ENCODE assay signal across 1 cellular context in genomic region chr1:25239681-25240541, GRCh38.
TF ChIP-seq lines count a peak whose summit lies in the region.

No MANE protein-coding gene starts in this region.

TF ChIP-seq in HepG2, 621 proteins besides CTCF, POLR2A, EP300 and RAD21 (continued from another document and continues in another):
- TF ChIP-seq SNAPC4 (CRISPR knock-in tag; IDR thresholded peaks at IDR 0.05) (0 out of 2 replicates have a peak, but pooled peaks have one; percentile 26), LCORL (IDR thresholded peaks at IDR 0.05) (no peak), LCORL (CRISPR knock-in tag; IDR thresholded peaks at IDR 0.05) (peak; percentile 81), SP5 (CRISPR knock-in tag; IDR thresholded peaks at IDR 0.05; ENCODE audit: borderline replicate concordance, low read depth) (peak; percentile 29; the same call in 1 of the 2 replicates), FOXJ3 (CRISPR knock-in tag; IDR thresholded peaks at IDR 0.05; ENCODE audit: borderline replicate concordance) (no peak; the same call in 1 of the 2 replicates), HNRNPH1 (optimal IDR thresholded peaks at IDR 0.05; ENCODE audit: low read depth, low read length) (peak; percentile 65), ZBTB4 (CRISPR knock-in tag; IDR thresholded peaks at IDR 0.05; ENCODE audit: borderline replicate concordance) (peak; percentile 69; the same call in 1 of the 2 replicates), TBX2 (CRISPR knock-in tag; IDR thresholded peaks at IDR 0.05; ENCODE audit: borderline replicate concordance) (peak; percentile 47; the same call in 1 of the 2 replicates), TMF1 (CRISPR knock-in tag; IDR thresholded peaks at IDR 0.05; ENCODE audit: low read depth) (0 out of 2 replicates have a peak, but pooled peaks have one; percentile 49), ZSCAN21 (CRISPR knock-in tag; IDR thresholded peaks at IDR 0.05; ENCODE audit: borderline replicate concordance) (peak; percentile 65; the same call in 1 of the 2 replicates), TFDP2 (CRISPR knock-in tag; IDR thresholded peaks at IDR 0.05) (no peak; the same call in none of the 2 replicates), IKZF4 (CRISPR knock-in tag; IDR thresholded peaks at IDR 0.05; ENCODE audit: borderline replicate concordance, low read depth, not compliant biosample characterization) (no peak), GATA4 (IDR thresholded peaks at IDR 0.05; ENCODE audit: borderline replicate concordance, low read depth) (peak; percentile 63; the same call in 1 of the 2 replicates), ZGPAT (CRISPR knock-in tag; IDR thresholded peaks at IDR 0.05) (peak; percentile 64), CBFB (CRISPR knock-in tag; IDR thresholded peaks at IDR 0.05) (peak; percentile 61; the same call in 1 of the 2 replicates), NR2C2 (CRISPR knock-in tag; IDR thresholded peaks at IDR 0.05; ENCODE audit: borderline replicate concordance) (peak; percentile 67), HNRNPL (IDR thresholded peaks at IDR 0.05; ENCODE audit: low read depth, low read length) (0 out of 2 replicates have a peak, but pooled peaks have one; percentile 68), RCOR2 (CRISPR knock-in tag; IDR thresholded peaks at IDR 0.05) (no peak), ZSCAN30 (CRISPR knock-in tag; IDR thresholded peaks at IDR 0.05) (no peak), ZFP37 (CRISPR knock-in tag; IDR thresholded peaks at IDR 0.05; ENCODE audit: borderline replicate concordance) (peak; percentile 22; the same call in 1 of the 2 replicates), SP2 (CRISPR knock-in tag; IDR thresholded peaks at IDR 0.05) (peak; percentile 47; the same call in 1 of the 2 replicates), ZMYM3 (CRISPR knock-in tag; IDR thresholded peaks at IDR 0.05) (0 out of 2 replicates have a peak, but pooled peaks have one; percentile 12), ZNF724P (CRISPR knock-in tag; IDR thresholded peaks at IDR 0.05; ENCODE audit: borderline replicate concordance) (peak; percentile 73; the same call in 1 of the 2 replicates), NFRKB (IDR thresholded peaks at IDR 0.05) (no peak), HOXA9 (CRISPR knock-in tag; IDR thresholded peaks at IDR 0.05; ENCODE audit: borderline replicate concordance) (no peak), ZBTB7B (CRISPR knock-in tag; IDR thresholded peaks at IDR 0.05) (peak; percentile 60), ZNF253 (CRISPR knock-in tag; IDR thresholded peaks at IDR 0.05; ENCODE audit: borderline replicate concordance) (0 out of 2 replicates have a peak, but pooled peaks have one; percentile 43), MXI1 (IDR thresholded peaks at IDR 0.05; ENCODE audit: borderline replicate concordance, low read depth, low read length) (peak; percentile 70; the same call in 1 of the 3 replicates), NFIB (CRISPR knock-in tag; IDR thresholded peaks at IDR 0.05; ENCODE audit: borderline replicate concordance) (no peak), NFKB2 (CRISPR knock-in tag; IDR thresholded peaks at IDR 0.05; ENCODE audit: borderline replicate concordance) (peak; percentile 34), KDM2A (CRISPR knock-in tag; IDR thresholded peaks at IDR 0.05; ENCODE audit: borderline replicate concordance, low read depth) (peak; percentile 99)
- TF ChIP-seq, protein P1, sequence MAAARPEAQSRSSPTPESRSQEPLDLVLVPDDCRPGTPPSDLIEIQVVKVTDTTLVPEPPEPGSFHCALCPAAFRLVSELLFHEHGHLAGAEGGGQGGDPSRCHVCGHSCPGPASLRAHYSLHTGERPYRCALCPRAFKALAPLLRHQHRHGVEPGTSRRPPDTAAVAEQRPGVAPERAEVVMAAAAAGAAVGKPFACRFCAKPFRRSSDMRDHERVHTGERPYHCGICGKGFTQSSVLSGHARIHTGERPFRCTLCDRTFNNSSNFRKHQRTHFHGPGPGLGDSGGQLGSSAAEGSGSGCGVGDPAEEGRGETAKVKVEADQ (CRISPR knock-in tag; IDR thresholded peaks at IDR 0.05; ENCODE audit: borderline replicate concordance), result no peak; the same call in 1 of the 2 replicates
- TF ChIP-seq, protein P2, sequence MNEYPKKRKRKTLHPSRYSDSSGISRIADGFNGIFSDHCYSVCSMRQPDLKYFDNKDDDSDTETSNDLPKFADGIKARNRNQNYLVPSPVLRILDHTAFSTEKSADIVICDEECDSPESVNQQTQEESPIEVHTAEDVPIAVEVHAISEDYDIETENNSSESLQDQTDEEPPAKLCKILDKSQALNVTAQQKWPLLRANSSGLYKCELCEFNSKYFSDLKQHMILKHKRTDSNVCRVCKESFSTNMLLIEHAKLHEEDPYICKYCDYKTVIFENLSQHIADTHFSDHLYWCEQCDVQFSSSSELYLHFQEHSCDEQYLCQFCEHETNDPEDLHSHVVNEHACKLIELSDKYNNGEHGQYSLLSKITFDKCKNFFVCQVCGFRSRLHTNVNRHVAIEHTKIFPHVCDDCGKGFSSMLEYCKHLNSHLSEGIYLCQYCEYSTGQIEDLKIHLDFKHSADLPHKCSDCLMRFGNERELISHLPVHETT (CRISPR knock-in tag; conservative IDR thresholded peaks at IDR 0.05), result no peak
- TF ChIP-seq, protein P3, sequence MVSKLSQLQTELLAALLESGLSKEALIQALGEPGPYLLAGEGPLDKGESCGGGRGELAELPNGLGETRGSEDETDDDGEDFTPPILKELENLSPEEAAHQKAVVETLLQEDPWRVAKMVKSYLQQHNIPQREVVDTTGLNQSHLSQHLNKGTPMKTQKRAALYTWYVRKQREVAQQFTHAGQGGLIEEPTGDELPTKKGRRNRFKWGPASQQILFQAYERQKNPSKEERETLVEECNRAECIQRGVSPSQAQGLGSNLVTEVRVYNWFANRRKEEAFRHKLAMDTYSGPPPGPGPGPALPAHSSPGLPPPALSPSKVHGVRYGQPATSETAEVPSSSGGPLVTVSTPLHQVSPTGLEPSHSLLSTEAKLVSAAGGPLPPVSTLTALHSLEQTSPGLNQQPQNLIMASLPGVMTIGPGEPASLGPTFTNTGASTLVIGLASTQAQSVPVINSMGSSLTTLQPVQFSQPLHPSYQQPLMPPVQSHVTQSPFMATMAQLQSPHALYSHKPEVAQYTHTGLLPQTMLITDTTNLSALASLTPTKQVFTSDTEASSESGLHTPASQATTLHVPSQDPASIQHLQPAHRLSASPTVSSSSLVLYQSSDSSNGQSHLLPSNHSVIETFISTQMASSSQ (IDR thresholded peaks at IDR 0.05; ENCODE audit: low read depth), result no peak
- TF ChIP-seq, protein P3 (CRISPR knock-in tag; IDR thresholded peaks at IDR 0.05; ENCODE audit: borderline replicate concordance), result peak; percentile 55; the same call in 1 of the 2 replicates
- TF ChIP-seq, protein P4, sequence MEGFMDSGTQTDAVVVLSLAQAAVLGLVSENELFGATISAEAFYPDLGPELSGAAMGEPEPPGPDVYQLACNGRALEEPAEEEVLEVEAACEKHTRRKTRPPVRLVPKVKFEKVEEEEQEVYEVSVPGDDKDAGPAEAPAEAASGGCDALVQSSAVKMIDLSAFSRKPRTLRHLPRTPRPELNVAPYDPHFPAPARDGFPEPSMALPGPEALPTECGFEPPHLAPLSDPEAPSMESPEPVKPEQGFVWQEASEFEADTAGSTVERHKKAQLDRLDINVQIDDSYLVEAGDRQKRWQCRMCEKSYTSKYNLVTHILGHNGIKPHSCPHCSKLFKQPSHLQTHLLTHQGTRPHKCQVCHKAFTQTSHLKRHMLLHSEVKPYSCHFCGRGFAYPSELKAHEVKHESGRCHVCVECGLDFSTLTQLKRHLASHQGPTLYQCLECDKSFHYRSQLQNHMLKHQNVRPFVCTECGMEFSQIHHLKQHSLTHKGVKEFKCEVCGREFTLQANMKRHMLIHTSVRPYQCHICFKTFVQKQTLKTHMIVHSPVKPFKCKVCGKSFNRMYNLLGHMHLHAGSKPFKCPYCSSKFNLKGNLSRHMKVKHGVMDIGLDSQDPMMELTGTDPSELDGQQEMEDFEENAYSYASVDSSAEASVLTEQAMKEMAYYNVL (CRISPR knock-in tag; IDR thresholded peaks at IDR 0.05; ENCODE audit: borderline replicate concordance), result peak; percentile 39; the same call in 1 of the 2 replicates
- TF ChIP-seq, protein P5, sequence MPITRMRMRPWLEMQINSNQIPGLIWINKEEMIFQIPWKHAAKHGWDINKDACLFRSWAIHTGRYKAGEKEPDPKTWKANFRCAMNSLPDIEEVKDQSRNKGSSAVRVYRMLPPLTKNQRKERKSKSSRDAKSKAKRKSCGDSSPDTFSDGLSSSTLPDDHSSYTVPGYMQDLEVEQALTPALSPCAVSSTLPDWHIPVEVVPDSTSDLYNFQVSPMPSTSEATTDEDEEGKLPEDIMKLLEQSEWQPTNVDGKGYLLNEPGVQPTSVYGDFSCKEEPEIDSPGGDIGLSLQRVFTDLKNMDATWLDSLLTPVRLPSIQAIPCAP (CRISPR knock-in tag; IDR thresholded peaks at IDR 0.05; ENCODE audit: low read depth), result no peak
